ENCODE assay signal across 1 cellular context in the genomic region with DNA sequence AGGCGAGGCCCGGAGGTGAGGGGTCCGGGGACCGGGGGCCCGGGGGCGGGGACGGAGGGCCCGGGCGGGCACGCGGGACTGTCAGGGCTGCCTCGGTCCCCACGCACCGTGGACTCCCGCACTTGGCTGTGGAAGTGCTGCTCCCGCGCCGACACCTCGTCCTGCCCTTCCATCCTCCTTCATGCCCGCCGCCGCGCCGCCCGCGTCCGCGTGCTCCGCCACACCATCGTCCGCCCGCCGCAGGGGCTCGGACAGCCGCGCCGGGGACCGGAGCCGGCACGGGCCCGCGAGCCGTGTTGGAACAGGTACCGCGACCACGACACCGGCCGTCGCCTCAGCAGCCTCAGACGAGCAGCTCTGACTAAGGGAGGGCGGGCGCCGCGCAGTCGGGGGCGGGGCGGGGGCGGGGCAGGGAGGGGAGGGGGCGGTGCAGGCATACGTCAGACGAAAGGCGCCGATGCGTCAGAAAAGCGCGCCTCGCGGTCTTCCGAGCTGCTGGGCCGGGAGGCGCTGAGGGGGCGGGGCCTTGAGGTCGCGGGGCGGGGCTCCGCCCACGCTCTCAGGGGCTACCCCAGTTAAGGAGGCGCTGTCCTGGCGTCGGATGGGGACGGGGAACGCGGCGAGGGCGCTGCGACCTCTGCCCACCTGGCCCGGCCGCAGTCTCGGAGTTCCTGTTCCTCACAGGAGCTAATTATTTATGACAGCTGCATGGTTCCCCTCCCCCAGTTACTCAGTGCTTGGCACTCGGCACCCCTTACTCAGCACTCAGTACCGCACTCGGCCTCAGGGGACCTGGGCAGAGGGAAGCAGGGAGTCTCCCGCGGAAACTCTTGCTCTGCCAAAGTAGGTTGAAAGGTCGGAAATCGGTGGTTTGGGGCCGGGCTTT.
A peak's percentile ranks its signal among the peaks of the same experiment; 100 is the strongest.
TF ChIP-seq lines count a peak whose summit lies in the region.

A gene with protein sequence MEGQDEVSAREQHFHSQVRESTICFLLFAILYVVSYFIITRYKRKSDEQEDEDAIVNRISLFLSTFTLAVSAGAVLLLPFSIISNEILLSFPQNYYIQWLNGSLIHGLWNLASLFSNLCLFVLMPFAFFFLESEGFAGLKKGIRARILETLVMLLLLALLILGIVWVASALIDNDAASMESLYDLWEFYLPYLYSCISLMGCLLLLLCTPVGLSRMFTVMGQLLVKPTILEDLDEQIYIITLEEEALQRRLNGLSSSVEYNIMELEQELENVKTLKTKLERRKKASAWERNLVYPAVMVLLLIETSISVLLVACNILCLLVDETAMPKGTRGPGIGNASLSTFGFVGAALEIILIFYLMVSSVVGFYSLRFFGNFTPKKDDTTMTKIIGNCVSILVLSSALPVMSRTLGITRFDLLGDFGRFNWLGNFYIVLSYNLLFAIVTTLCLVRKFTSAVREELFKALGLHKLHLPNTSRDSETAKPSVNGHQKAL (minus strand): TSS at position 363 of the 886 bp plus-strand sequence. CDS start 190 bp downstream, at position 173.

TF ChIP-seq in K562, 482 proteins besides CTCF, POLR2A, EP300 and RAD21 (continued from another document and continues in another):
- TF ChIP-seq HDAC1 (IDR thresholded peaks at IDR 0.05): peak in 1 of 2 experiments; percentile 93; a peak in 2 of 4 replicates
- TF ChIP-seq KDM1A (IDR thresholded peaks at IDR 0.05): no peak
- no peak for TF ChIP-seq MEF2D (tag; conservative IDR thresholded peaks at IDR 0.05; ENCODE audit: low read depth)
- TF ChIP-seq, protein P1, sequence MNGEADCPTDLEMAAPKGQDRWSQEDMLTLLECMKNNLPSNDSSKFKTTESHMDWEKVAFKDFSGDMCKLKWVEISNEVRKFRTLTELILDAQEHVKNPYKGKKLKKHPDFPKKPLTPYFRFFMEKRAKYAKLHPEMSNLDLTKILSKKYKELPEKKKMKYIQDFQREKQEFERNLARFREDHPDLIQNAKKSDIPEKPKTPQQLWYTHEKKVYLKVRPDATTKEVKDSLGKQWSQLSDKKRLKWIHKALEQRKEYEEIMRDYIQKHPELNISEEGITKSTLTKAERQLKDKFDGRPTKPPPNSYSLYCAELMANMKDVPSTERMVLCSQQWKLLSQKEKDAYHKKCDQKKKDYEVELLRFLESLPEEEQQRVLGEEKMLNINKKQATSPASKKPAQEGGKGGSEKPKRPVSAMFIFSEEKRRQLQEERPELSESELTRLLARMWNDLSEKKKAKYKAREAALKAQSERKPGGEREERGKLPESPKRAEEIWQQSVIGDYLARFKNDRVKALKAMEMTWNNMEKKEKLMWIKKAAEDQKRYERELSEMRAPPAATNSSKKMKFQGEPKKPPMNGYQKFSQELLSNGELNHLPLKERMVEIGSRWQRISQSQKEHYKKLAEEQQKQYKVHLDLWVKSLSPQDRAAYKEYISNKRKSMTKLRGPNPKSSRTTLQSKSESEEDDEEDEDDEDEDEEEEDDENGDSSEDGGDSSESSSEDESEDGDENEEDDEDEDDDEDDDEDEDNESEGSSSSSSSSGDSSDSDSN (IDR thresholded peaks at IDR 0.05; ENCODE audit: borderline replicate concordance in 1 of 2, low read depth in 2 of 2, low read length in 2 of 2): peak in 1 of 2 experiments; percentile 95; a peak in 2 of 4 replicates
- TF ChIP-seq ZBTB26 (CRISPR knock-in tag; IDR thresholded peaks at IDR 0.05): no peak
- TF ChIP-seq SP1 (CRISPR knock-in tag; IDR thresholded peaks at IDR 0.05): peak; percentile 94
- TF ChIP-seq, protein P2, sequence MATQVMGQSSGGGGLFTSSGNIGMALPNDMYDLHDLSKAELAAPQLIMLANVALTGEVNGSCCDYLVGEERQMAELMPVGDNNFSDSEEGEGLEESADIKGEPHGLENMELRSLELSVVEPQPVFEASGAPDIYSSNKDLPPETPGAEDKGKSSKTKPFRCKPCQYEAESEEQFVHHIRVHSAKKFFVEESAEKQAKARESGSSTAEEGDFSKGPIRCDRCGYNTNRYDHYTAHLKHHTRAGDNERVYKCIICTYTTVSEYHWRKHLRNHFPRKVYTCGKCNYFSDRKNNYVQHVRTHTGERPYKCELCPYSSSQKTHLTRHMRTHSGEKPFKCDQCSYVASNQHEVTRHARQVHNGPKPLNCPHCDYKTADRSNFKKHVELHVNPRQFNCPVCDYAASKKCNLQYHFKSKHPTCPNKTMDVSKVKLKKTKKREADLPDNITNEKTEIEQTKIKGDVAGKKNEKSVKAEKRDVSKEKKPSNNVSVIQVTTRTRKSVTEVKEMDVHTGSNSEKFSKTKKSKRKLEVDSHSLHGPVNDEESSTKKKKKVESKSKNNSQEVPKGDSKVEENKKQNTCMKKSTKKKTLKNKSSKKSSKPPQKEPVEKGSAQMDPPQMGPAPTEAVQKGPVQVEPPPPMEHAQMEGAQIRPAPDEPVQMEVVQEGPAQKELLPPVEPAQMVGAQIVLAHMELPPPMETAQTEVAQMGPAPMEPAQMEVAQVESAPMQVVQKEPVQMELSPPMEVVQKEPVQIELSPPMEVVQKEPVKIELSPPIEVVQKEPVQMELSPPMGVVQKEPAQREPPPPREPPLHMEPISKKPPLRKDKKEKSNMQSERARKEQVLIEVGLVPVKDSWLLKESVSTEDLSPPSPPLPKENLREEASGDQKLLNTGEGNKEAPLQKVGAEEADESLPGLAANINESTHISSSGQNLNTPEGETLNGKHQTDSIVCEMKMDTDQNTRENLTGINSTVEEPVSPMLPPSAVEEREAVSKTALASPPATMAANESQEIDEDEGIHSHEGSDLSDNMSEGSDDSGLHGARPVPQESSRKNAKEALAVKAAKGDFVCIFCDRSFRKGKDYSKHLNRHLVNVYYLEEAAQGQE (CRISPR knock-in tag; IDR thresholded peaks at IDR 0.05; ENCODE audit: low read depth): peak; percentile 70; the same call in 1 of the 2 replicates
- peak; percentile 46; the same call in 1 of the 2 replicates for TF ChIP-seq SOX6 (IDR thresholded peaks at IDR 0.05)
- TF ChIP-seq HIVEP1 (CRISPR knock-in tag; IDR thresholded peaks at IDR 0.05): peak; percentile 92
- TF ChIP-seq, protein P3, sequence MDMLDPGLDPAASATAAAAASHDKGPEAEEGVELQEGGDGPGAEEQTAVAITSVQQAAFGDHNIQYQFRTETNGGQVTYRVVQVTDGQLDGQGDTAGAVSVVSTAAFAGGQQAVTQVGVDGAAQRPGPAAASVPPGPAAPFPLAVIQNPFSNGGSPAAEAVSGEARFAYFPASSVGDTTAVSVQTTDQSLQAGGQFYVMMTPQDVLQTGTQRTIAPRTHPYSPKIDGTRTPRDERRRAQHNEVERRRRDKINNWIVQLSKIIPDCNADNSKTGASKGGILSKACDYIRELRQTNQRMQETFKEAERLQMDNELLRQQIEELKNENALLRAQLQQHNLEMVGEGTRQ (CRISPR knock-in tag; IDR thresholded peaks at IDR 0.05): no peak
- TF ChIP-seq HMG20B (CRISPR knock-in tag; IDR thresholded peaks at IDR 0.05): no peak; the same call in 1 of the 2 replicates
- TF ChIP-seq NUFIP1 (IDR thresholded peaks at IDR 0.05; ENCODE audit: partially characterized antibody): peak; percentile 34
- TF ChIP-seq NCOA1 (IDR thresholded peaks at IDR 0.05; ENCODE audit: low read depth): peak; percentile 46; the same call in 1 of the 2 replicates
- peak; percentile 83 for TF ChIP-seq CCNT2 (IDR thresholded peaks at IDR 0.05; ENCODE audit: borderline replicate concordance, extremely low read depth, insufficient read length, low read depth, low read length)
- TF ChIP-seq TBP (optimal IDR thresholded peaks at IDR 0.05; ENCODE audit: low read depth, low read length): peak; percentile 86
- peak; percentile 97 for TF ChIP-seq CREB1 (IDR thresholded peaks at IDR 0.05)
- TF ChIP-seq CREB1 (CRISPR knock-in tag; IDR thresholded peaks at IDR 0.05): peak; percentile 97
- TF ChIP-seq PYGO2 (tag; IDR thresholded peaks at IDR 0.05): no peak
- peak; percentile 49; the same call in 1 of the 2 replicates for TF ChIP-seq ZBTB1 (CRISPR knock-in tag; IDR thresholded peaks at IDR 0.05; ENCODE audit: borderline replicate concordance, low read depth)
- TF ChIP-seq MAFK (IDR thresholded peaks at IDR 0.05; ENCODE audit: low read length): peak; percentile 74
- TF ChIP-seq NFIC (IDR thresholded peaks at IDR 0.05): peak; percentile 75
- TF ChIP-seq E2F3 (CRISPR knock-in tag; IDR thresholded peaks at IDR 0.05): peak; percentile 77
- TF ChIP-seq, protein P4, sequence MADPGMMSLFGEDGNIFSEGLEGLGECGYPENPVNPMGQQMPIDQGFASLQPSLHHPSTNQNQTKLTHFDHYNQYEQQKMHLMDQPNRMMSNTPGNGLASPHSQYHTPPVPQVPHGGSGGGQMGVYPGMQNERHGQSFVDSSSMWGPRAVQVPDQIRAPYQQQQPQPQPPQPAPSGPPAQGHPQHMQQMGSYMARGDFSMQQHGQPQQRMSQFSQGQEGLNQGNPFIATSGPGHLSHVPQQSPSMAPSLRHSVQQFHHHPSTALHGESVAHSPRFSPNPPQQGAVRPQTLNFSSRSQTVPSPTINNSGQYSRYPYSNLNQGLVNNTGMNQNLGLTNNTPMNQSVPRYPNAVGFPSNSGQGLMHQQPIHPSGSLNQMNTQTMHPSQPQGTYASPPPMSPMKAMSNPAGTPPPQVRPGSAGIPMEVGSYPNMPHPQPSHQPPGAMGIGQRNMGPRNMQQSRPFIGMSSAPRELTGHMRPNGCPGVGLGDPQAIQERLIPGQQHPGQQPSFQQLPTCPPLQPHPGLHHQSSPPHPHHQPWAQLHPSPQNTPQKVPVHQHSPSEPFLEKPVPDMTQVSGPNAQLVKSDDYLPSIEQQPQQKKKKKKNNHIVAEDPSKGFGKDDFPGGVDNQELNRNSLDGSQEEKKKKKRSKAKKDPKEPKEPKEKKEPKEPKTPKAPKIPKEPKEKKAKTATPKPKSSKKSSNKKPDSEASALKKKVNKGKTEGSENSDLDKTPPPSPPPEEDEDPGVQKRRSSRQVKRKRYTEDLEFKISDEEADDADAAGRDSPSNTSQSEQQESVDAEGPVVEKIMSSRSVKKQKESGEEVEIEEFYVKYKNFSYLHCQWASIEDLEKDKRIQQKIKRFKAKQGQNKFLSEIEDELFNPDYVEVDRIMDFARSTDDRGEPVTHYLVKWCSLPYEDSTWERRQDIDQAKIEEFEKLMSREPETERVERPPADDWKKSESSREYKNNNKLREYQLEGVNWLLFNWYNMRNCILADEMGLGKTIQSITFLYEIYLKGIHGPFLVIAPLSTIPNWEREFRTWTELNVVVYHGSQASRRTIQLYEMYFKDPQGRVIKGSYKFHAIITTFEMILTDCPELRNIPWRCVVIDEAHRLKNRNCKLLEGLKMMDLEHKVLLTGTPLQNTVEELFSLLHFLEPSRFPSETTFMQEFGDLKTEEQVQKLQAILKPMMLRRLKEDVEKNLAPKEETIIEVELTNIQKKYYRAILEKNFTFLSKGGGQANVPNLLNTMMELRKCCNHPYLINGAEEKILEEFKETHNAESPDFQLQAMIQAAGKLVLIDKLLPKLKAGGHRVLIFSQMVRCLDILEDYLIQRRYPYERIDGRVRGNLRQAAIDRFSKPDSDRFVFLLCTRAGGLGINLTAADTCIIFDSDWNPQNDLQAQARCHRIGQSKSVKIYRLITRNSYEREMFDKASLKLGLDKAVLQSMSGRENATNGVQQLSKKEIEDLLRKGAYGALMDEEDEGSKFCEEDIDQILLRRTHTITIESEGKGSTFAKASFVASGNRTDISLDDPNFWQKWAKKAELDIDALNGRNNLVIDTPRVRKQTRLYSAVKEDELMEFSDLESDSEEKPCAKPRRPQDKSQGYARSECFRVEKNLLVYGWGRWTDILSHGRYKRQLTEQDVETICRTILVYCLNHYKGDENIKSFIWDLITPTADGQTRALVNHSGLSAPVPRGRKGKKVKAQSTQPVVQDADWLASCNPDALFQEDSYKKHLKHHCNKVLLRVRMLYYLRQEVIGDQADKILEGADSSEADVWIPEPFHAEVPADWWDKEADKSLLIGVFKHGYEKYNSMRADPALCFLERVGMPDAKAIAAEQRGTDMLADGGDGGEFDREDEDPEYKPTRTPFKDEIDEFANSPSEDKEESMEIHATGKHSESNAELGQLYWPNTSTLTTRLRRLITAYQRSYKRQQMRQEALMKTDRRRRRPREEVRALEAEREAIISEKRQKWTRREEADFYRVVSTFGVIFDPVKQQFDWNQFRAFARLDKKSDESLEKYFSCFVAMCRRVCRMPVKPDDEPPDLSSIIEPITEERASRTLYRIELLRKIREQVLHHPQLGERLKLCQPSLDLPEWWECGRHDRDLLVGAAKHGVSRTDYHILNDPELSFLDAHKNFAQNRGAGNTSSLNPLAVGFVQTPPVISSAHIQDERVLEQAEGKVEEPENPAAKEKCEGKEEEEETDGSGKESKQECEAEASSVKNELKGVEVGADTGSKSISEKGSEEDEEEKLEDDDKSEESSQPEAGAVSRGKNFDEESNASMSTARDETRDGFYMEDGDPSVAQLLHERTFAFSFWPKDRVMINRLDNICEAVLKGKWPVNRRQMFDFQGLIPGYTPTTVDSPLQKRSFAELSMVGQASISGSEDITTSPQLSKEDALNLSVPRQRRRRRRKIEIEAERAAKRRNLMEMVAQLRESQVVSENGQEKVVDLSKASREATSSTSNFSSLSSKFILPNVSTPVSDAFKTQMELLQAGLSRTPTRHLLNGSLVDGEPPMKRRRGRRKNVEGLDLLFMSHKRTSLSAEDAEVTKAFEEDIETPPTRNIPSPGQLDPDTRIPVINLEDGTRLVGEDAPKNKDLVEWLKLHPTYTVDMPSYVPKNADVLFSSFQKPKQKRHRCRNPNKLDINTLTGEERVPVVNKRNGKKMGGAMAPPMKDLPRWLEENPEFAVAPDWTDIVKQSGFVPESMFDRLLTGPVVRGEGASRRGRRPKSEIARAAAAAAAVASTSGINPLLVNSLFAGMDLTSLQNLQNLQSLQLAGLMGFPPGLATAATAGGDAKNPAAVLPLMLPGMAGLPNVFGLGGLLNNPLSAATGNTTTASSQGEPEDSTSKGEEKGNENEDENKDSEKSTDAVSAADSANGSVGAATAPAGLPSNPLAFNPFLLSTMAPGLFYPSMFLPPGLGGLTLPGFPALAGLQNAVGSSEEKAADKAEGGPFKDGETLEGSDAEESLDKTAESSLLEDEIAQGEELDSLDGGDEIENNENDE (IDR thresholded peaks at IDR 0.05; ENCODE audit: low read depth, low read length): no peak
- TF ChIP-seq MCM7 (IDR thresholded peaks at IDR 0.05): no peak
- TF ChIP-seq SIX5 (IDR thresholded peaks at IDR 0.05; ENCODE audit: borderline replicate concordance in 1 of 2, insufficient read depth in 1 of 2, low read depth in 1 of 2, low read length in 2 of 2): peak in 1 of 2 experiments; percentile 24; a peak in 1 of 4 replicates
- TF ChIP-seq HNRNPL (IDR thresholded peaks at IDR 0.05; ENCODE audit: low read depth, low read length): peak; percentile 57
- peak; percentile 45; the same call in 1 of the 2 replicates for TF ChIP-seq ZBED1 (IDR thresholded peaks at IDR 0.05)
- 0 out of 2 replicates have a peak, but pooled peaks have one; percentile 62 for TF ChIP-seq MBD2 (IDR thresholded peaks at IDR 0.05; ENCODE audit: borderline replicate concordance, low read depth)
- no peak for TF ChIP-seq NELFE (IDR thresholded peaks at IDR 0.05; ENCODE audit: insufficient read depth, insufficient read length)
- TF ChIP-seq, protein P5, sequence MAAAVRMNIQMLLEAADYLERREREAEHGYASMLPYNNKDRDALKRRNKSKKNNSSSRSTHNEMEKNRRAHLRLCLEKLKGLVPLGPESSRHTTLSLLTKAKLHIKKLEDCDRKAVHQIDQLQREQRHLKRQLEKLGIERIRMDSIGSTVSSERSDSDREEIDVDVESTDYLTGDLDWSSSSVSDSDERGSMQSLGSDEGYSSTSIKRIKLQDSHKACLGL (CRISPR knock-in tag; IDR thresholded peaks at IDR 0.05; ENCODE audit: borderline replicate concordance, poor library complexity, severe bottlenecking): peak; percentile 53
- no peak for TF ChIP-seq HDAC3 (IDR thresholded peaks at IDR 0.05; ENCODE audit: borderline replicate concordance, partially characterized antibody)
- TF ChIP-seq PHTF2 (CRISPR knock-in tag; IDR thresholded peaks at IDR 0.05): peak; percentile 64; the same call in 1 of the 2 replicates
